ENCODE assay signal across 10 cellular contexts in the genomic region with DNA sequence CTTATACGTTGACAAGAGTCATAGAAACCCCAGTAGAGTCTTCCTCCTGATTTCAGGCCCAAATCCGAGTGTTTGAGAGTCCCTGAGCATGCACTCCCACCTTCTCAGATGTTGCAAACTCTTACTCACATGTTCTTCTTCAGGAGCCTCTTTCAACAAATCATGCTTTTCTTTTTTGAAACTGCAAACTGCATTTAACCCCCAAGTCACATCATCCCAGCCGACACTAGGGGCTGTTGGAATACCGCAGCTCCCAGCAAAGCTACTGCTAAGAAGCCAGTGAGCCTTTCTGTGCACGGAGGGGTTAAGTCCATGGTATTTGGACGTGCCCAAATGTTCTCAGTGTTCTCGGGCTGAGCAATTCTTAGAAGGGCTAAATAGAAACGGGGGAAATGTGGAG.
DNase-seq lines count a peak whose midpoint lies in the region; ATAC-seq, FAIRE-seq and TF ChIP-seq lines count a peak whose summit lies in the region.
"Had no signal": no experiment of that assay in that cellular context is flagged by ENCODE, and none has a peak within 500 bp of the region (broad histone marks: within the 10 kb centered on the region; RNA-seq: fewer than 3 reads in every experiment).

No MANE protein-coding gene starts in this region.

- no peaks in the 10 kb centered on the region for H3K79me2 ChIP-seq in PC-3 (ENCODE audit: low read length)

- intact Hi-C loops in PC-3 (cut with micrococcal nuclease) (loop anchor here (10.0 kb wide), 1 partner anchor 284 kb away; a partner anchor contains a TSS), esophagus muscularis mucosa (cut with DNase I) (loop anchor here (5.0 kb wide), 2 partner anchors 66 to 286 kb away; no protein-coding TSS in a partner anchor), thyroid gland (cut with DNase I) (no loop called here)

- BruUV-seq in PC-3 (replicated peaks; lab: Mats Ljungman, UMichigan) = no TSS peak

- ATAC-seq in PC-3 = no peak
- ATAC-seq in stimulated activated memory B cell treated with anti-CD40 and anti-IgM and Interleukin-4, amounts not matched to agents 10 μg/mL and 1 μg/mL and 100 μg/mL, for 72 hours = no peak

- WGBS in esophagus muscularis mucosa = 31% methylated on average over 8 of the region's 8 CpGs
- 15 to 21% methylated on average over 8 of the region's 8 CpGs for WGBS in thyroid gland, 2 donors

- no peak overlapping the region for H3K9ac ChIP-seq in PC-3 (ENCODE audit: low read length)

- peak overlapping the region; percentile 61; the same call in 1 of the 2 replicates for H2AFZ ChIP-seq in PC-3 (ENCODE audit: low read length)

- no peak overlapping the region for H3K4me3 Mint-ChIP-seq in stimulated activated memory B cell treated with anti-CD40 and anti-IgM and Interleukin-4, amounts not matched to agents 10 μg/mL and 1 μg/mL and 100 μg/mL, for 72 hours
- H3K4me3 Mint-ChIP-seq: activated naive CD4-positive, alpha-beta T cell treated with anti-CD3 and anti-CD28 coated beads, Interleukin-2, amount 10 ng/mL, durations not matched to agents 7 days and 5 days had no signal

- no peaks in the 10 kb centered on the region for H3K36me3 Mint-ChIP-seq in stimulated activated memory B cell treated with anti-CD40 and anti-IgM and Interleukin-4, amounts not matched to agents 10 μg/mL and 1 μg/mL and 100 μg/mL, for 72 hours
- H3K36me3 Mint-ChIP-seq: activated naive CD4-positive, alpha-beta T cell treated with anti-CD3 and anti-CD28 coated beads, Interleukin-2, amount 10 ng/mL, durations not matched to agents 7 days and 5 days had no signal

- CTCF ChIA-PET in PC-3 (lab: Charles Lee) = no interaction called here

- H3K9me3 ChIP-seq in PC-3 (ENCODE audit: low read length) (no peaks in the 10 kb centered on the region), esophagus muscularis mucosa (no peaks in the 10 kb centered on the region), thyroid gland (no peaks in the 10 kb centered on the region)

- no peaks in the 10 kb centered on the region for H3K9me2 ChIP-seq in PC-3 (replicated peaks; ENCODE audit: low read length)

- POLR2A ChIA-PET in PC-3 (lab: Charles Lee; ENCODE audit: unreplicated experiment) = no interaction called here

- DNase-seq in PC-3 = no peak
- no peak for DNase-seq in esophagus muscularis mucosa (ENCODE audit: extremely low spot score)
- peak; percentile 21 for DNase-seq in medulla oblongata (ENCODE audit: extremely low spot score)
- peak; percentile 41 to 51 for DNase-seq in thyroid gland
- DNase-seq in T-helper 1 cell = no peak
- DNase-seq in GM12892 (ENCODE audit: insufficient read length) = no peak
- no peak for DNase-seq in germinal center (ENCODE audit: low spot score)
- DNase-seq: activated naive CD4-positive, alpha-beta T cell treated with anti-CD3 and anti-CD28 coated beads, Interleukin-2, amount 10 ng/mL, durations not matched to agents 7 days and 5 days; GDM1 had no signal

- TF ChIP-seq POLR2A in esophagus muscularis mucosa (IDR thresholded peaks at IDR 0.05; ENCODE audit: low read depth) = no peak
- no peak for TF ChIP-seq POLR2A in thyroid gland (IDR thresholded peaks at IDR 0.05)
- TF ChIP-seq POLR2A in GM12892 (IDR thresholded peaks at IDR 0.05; ENCODE audit: low read depth, low read length) = no peak

- H3K4me3 ChIP-seq in PC-3 (ENCODE audit: low read length) (peak overlapping the region; percentile 46; the same call in 1 of the 2 replicates), esophagus muscularis mucosa (peak overlapping the region; percentile 30 to 48 (median 40)), thyroid gland (replicated peaks in 1 of 3) (no peak overlapping the region)

- no peaks in the 10 kb centered on the region for H4K20me1 ChIP-seq in PC-3 (ENCODE audit: low read length)

- no peaks in the 10 kb centered on the region for H3K27me3 ChIP-seq in PC-3 (ENCODE audit: low read length)
- no peaks in the 10 kb centered on the region for H3K27me3 ChIP-seq in esophagus muscularis mucosa
- no peaks in the 10 kb centered on the region for H3K27me3 ChIP-seq in thyroid gland

- no peaks in the 10 kb centered on the region for H3K27me3 Mint-ChIP-seq in stimulated activated memory B cell treated with anti-CD40 and anti-IgM and Interleukin-4, amounts not matched to agents 10 μg/mL and 1 μg/mL and 100 μg/mL, for 72 hours
- H3K27me3 Mint-ChIP-seq: activated naive CD4-positive, alpha-beta T cell treated with anti-CD3 and anti-CD28 coated beads, Interleukin-2, amount 10 ng/mL, durations not matched to agents 7 days and 5 days had no signal

- peak overlapping the region; percentile 47 for H3K27ac ChIP-seq in PC-3 (ENCODE audit: low read length)
- H3K27ac ChIP-seq in esophagus muscularis mucosa (replicated peaks in 1 of 4) = peak overlapping the region; percentile 77 to 85 (median 80)
- H3K27ac ChIP-seq in thyroid gland = peak overlapping the region in 2 of 3 donors; percentile 29 to 49

- H3K27ac Mint-ChIP-seq in stimulated activated memory B cell treated with anti-CD40 and anti-IgM and Interleukin-4, amounts not matched to agents 10 μg/mL and 1 μg/mL and 100 μg/mL, for 72 hours = no peak overlapping the region
- H3K27ac Mint-ChIP-seq: activated naive CD4-positive, alpha-beta T cell treated with anti-CD3 and anti-CD28 coated beads, Interleukin-2, amount 10 ng/mL, durations not matched to agents 7 days and 5 days had no signal

- H3K4me1 Mint-ChIP-seq in stimulated activated memory B cell treated with anti-CD40 and anti-IgM and Interleukin-4, amounts not matched to agents 10 μg/mL and 1 μg/mL and 100 μg/mL, for 72 hours = no peaks in the 10 kb centered on the region
- H3K4me1 Mint-ChIP-seq: activated naive CD4-positive, alpha-beta T cell treated with anti-CD3 and anti-CD28 coated beads, Interleukin-2, amount 10 ng/mL, durations not matched to agents 7 days and 5 days had no signal

- H3F3A ChIP-seq in PC-3 (ENCODE audit: low read length, unreplicated experiment) = no peaks in the 10 kb centered on the region

- H3K4me1 ChIP-seq in PC-3 (ENCODE audit: insufficient read depth, low read length) (peaks cover 27% of the 10 kb centered on the region), esophagus muscularis mucosa (peaks cover 40 to 51% (median 47%) of the 10 kb centered on the region in 4 donors), thyroid gland (peaks cover 34 to 43% of the 10 kb centered on the region in 2 donors)

- H3K9me3 Mint-ChIP-seq in stimulated activated memory B cell treated with anti-CD40 and anti-IgM and Interleukin-4, amounts not matched to agents 10 μg/mL and 1 μg/mL and 100 μg/mL, for 72 hours = peaks cover 6% of the 10 kb centered on the region
- H3K9me3 Mint-ChIP-seq: activated naive CD4-positive, alpha-beta T cell treated with anti-CD3 and anti-CD28 coated beads, Interleukin-2, amount 10 ng/mL, durations not matched to agents 7 days and 5 days had no signal

- H3K4me2 ChIP-seq in PC-3 (ENCODE audit: low read length) = peak overlapping the region; percentile 66

- FAIRE-seq in GM12892 (lab: Jason Lieb, UNC) = no peak

- no peak for TF ChIP-seq EP300 in esophagus muscularis mucosa (IDR thresholded peaks at IDR 0.05)

- TF ChIP-seq CTCF in PC-3 (conservative IDR thresholded peaks at IDR 0.05; ENCODE audit: low read depth, low read length) (no peak), esophagus muscularis mucosa (IDR thresholded peaks at IDR 0.05) (peak in 1 of 3 experiments; percentile 15), thyroid gland (IDR thresholded peaks at IDR 0.05) (no peak)

- H3K36me3 ChIP-seq in PC-3 (ENCODE audit: low read depth, low read length) (no peaks in the 10 kb centered on the region), esophagus muscularis mucosa (no peaks in the 10 kb centered on the region), thyroid gland (no peaks in the 10 kb centered on the region)

Comparison
In these comparisons a context has a peak if more than half of its experiments do, and no peak if none do; other contexts are left out.
1. DNase-seq: peak in medulla oblongata (single experiment) and thyroid gland (2 of 2); none in PC-3 (single experiment), esophagus muscularis mucosa (single experiment), T-helper 1 cell (0 of 5), GM12892 (single experiment) and germinal center (single experiment).
2. H3K4me3 ChIP-seq: peak in PC-3 (single experiment) and esophagus muscularis mucosa (4 of 4); none in thyroid gland (0 of 3).
3. Peak in every context shown above with its lines, with median percentiles within 50 percentile points of each other: H3K27ac ChIP-seq.